ENCODE assay signal across 16 cellular contexts in genomic region chr17:72413077-72414031, GRCh38.
DNase-seq lines count a peak whose midpoint lies in the region; ATAC-seq and TF ChIP-seq lines count a peak whose summit lies in the region.
"Had no signal": no experiment of that assay in that cellular context is flagged by ENCODE, and none has a peak within 500 bp of the region (broad histone marks: within the 10 kb centered on the region; RNA-seq: fewer than 3 reads in every experiment).

No MANE protein-coding gene starts in this region.

- peaks cover 85% of the 10 kb centered on the region for H3K36me3 Mint-ChIP-seq in Calu3 (ENCODE audit: insufficient read depth, unreplicated experiment)
- H3K36me3 Mint-ChIP-seq in progenitor cell of endocrine pancreas (ENCODE audit: insufficient read depth) = peaks cover 35% of the 10 kb centered on the region
- no peaks in the 10 kb centered on the region for H3K36me3 Mint-ChIP-seq in natural killer cell treated with Interleukin-12 subunit alpha and Interleukin-12 subunit beta and Interleukin-15 and Interleukin-18, amount 100 ng/mL, for 72 hours
- H3K36me3 Mint-ChIP-seq: CD8-positive, alpha-beta T cell had no signal

- peak overlapping the region; percentile 41 for H3K4me3 Mint-ChIP-seq in Calu3 (ENCODE audit: low read depth, unreplicated experiment)
- no peak overlapping the region for H3K4me3 Mint-ChIP-seq in progenitor cell of endocrine pancreas (ENCODE audit: low read depth)
- H3K4me3 Mint-ChIP-seq in natural killer cell treated with Interleukin-12 subunit alpha and Interleukin-12 subunit beta and Interleukin-15 and Interleukin-18, amount 100 ng/mL, for 72 hours = no peak overlapping the region
- H3K4me3 Mint-ChIP-seq: CD8-positive, alpha-beta T cell had no signal

- no peaks in the 10 kb centered on the region for H3K27me3 ChIP-seq in Peyer's patch
- H3K27me3 ChIP-seq: BLaER1 treated with 17β-estradiol and CSF1 and Interleukin-3, amounts not matched to agents 10 nM and 100 nM had no signal

- intact Hi-C loops in Calu3 (cut with micrococcal nuclease; ENCODE audit: unreplicated experiment) = no loop called here

- peaks cover 0 to under 1% (median 0%) of the 10 kb centered on the region in 3 donors for H3K36me3 ChIP-seq in Peyer's patch

- no peak for DNase-seq in Calu3
- peak in 2 of 3 donors; percentile 60 to 70 for DNase-seq in Peyer's patch
- DNase-seq in epithelial cell of prostate (ENCODE audit: low read depth, low spot score) = no peak
- DNase-seq in progenitor cell of endocrine pancreas (ENCODE audit: low spot score, unreplicated experiment) = no peak
- no peak for DNase-seq in ureter (ENCODE audit: low spot score)
- no peak for DNase-seq in NOMO-1 treated with dmso at 0.1 percent for 144 hours (lab: John Stamatoyannopoulos, UW; ENCODE audit: unreplicated experiment)
- no peak for DNase-seq in natural killer cell treated with Interleukin-12 subunit alpha and Interleukin-12 subunit beta and Interleukin-15 and Interleukin-18, amount 100 ng/mL, for 72 hours (ENCODE audit: low spot score)
- DNase-seq in AG20443 (ENCODE audit: low spot score) = no peak
- DNase-seq: CD8-positive, alpha-beta T cell; DMS79; NCI-H1436; NCI-H2029; NCI-H345; NCI-H524 treated with DMSO at 0.1 percent for 48 hours; Right ventricle myocardium superior had no signal

- H3K4me3 ChIP-seq in Peyer's patch = no peak overlapping the region
- H3K4me3 ChIP-seq: BLaER1 treated with 17β-estradiol and CSF1 and Interleukin-3, amounts not matched to agents 10 nM and 100 nM had no signal

- TF ChIP-seq CTCF in Calu3 (IDR thresholded peaks at IDR 0.05; ENCODE audit: unreplicated experiment) (no peak), Peyer's patch (IDR thresholded peaks at IDR 0.05) (no peak), progenitor cell of endocrine pancreas (IDR thresholded peaks at IDR 0.05; ENCODE audit: unreplicated experiment) (no peak)

- peaks cover 62% of the 10 kb centered on the region for H3K4me1 Mint-ChIP-seq in Calu3 (ENCODE audit: low read depth, unreplicated experiment)
- H3K4me1 Mint-ChIP-seq in progenitor cell of endocrine pancreas (ENCODE audit: low read depth) = no peaks in the 10 kb centered on the region
- no peaks in the 10 kb centered on the region for H3K4me1 Mint-ChIP-seq in natural killer cell treated with Interleukin-12 subunit alpha and Interleukin-12 subunit beta and Interleukin-15 and Interleukin-18, amount 100 ng/mL, for 72 hours (ENCODE audit: low read depth in 2 of 2)

- ATAC-seq in natural killer cell treated with Interleukin-12 subunit alpha and Interleukin-12 subunit beta and Interleukin-15 and Interleukin-18, amount 100 ng/mL, for 72 hours = no peak
- ATAC-seq: CD8-positive, alpha-beta T cell had no signal

- CTCF ChIA-PET in Calu3 (lab: Charles Lee) = no interaction called here

- H3K27ac ChIP-seq in Peyer's patch (no peak overlapping the region), epithelial cell of prostate (peak overlapping the region; percentile 81)
- H3K27ac ChIP-seq: BLaER1 treated with 17β-estradiol and CSF1 and Interleukin-3, amounts not matched to agents 10 nM and 100 nM had no signal

- BruUV-seq in Calu3 (replicated peaks; lab: Mats Ljungman, UMichigan) = no TSS peak

- peak overlapping the region; percentile 42 for H3K27ac Mint-ChIP-seq in Calu3 (ENCODE audit: unreplicated experiment)
- H3K27ac Mint-ChIP-seq in progenitor cell of endocrine pancreas = peak overlapping the region; percentile 62
- no peak overlapping the region for H3K27ac Mint-ChIP-seq in natural killer cell treated with Interleukin-12 subunit alpha and Interleukin-12 subunit beta and Interleukin-15 and Interleukin-18, amount 100 ng/mL, for 72 hours
- H3K27ac Mint-ChIP-seq: CD8-positive, alpha-beta T cell had no signal

- H3K4me1 ChIP-seq in Peyer's patch = peaks cover 0 to 4% (median 0%) of the 10 kb centered on the region in 4 donors

- peaks cover 0 to 13% (median 0%) of the 10 kb centered on the region in 4 donors for H3K9me3 ChIP-seq in Peyer's patch

- H3K9me3 Mint-ChIP-seq in Calu3 (ENCODE audit: low read depth, unreplicated experiment) = peaks cover 4% of the 10 kb centered on the region
- H3K9me3 Mint-ChIP-seq in progenitor cell of endocrine pancreas (ENCODE audit: low read depth) = peaks cover 8% of the 10 kb centered on the region
- H3K9me3 Mint-ChIP-seq in natural killer cell treated with Interleukin-12 subunit alpha and Interleukin-12 subunit beta and Interleukin-15 and Interleukin-18, amount 100 ng/mL, for 72 hours = peaks cover 7% of the 10 kb centered on the region

- TF ChIP-seq POLR2A in Peyer's patch (IDR thresholded peaks at IDR 0.05) = no peak

- H3K27me3 Mint-ChIP-seq in Calu3 (ENCODE audit: unreplicated experiment) (no peaks in the 10 kb centered on the region), progenitor cell of endocrine pancreas (no peaks in the 10 kb centered on the region)
- H3K27me3 Mint-ChIP-seq in natural killer cell treated with Interleukin-12 subunit alpha and Interleukin-12 subunit beta and Interleukin-15 and Interleukin-18, amount 100 ng/mL, for 72 hours = peaks cover 0 to 3% of the 10 kb centered on the region in 2 donors

Comparison
In these comparisons a context has a peak if more than half of its experiments do, and no peak if none do; other contexts are left out.
1. DNase-seq: peak in Peyer's patch (2 of 3); none in Calu3 (single experiment), epithelial cell of prostate (single experiment), progenitor cell of endocrine pancreas (single experiment), ureter (single experiment), NOMO-1 treated with dmso at 0.1 percent for 144 hours (single experiment), natural killer cell treated with Interleukin-12 subunit alpha and Interleukin-12 subunit beta and Interleukin-15 and Interleukin-18, amount 100 ng/mL, for 72 hours (single experiment) and AG20443 (single experiment).
2. H3K27ac Mint-ChIP-seq: peak in Calu3 (single experiment) and progenitor cell of endocrine pancreas (single experiment); none in natural killer cell treated with Interleukin-12 subunit alpha and Interleukin-12 subunit beta and Interleukin-15 and Interleukin-18, amount 100 ng/mL, for 72 hours (0 of 2).